1 cellular context compared by ENCODE assay signal in the genomic region with DNA sequence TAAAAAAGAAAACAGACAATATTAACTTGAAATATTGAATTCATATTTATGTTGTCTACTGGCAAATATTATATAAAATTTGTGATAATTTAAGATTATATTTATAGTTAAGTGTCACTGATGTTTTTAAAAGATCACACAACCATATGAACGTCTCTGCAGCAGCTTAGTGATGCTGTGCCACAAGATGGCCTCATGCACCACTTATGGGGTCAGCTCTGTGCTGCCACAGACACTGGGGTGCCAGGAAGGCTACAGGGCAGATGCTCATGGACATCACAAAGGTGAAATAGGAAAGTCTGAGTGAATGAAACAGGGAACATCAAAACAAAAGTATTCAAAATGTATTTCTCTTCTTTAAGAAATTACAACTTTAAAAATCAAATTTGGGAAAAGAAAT.
TF ChIP-seq lines count a peak whose summit lies in the region.

No MANE protein-coding gene starts in this region.

TF ChIP-seq in K562, 482 proteins besides CTCF, POLR2A, EP300 and RAD21:
- TF ChIP-seq ZNF121 (CRISPR knock-in tag; conservative IDR thresholded peaks at IDR 0.05), result no peak
- TF ChIP-seq ZHX1 (conservative IDR thresholded peaks at IDR 0.05; ENCODE audit: low read length), result no peak
- no peak for TF ChIP-seq ZFX (CRISPR knock-in tag; IDR thresholded peaks at IDR 0.05)
- no peak for TF ChIP-seq DDX20 (tag; IDR thresholded peaks at IDR 0.05; ENCODE audit: low read depth)
- no peak for TF ChIP-seq NRF1 (conservative IDR thresholded peaks at IDR 0.05 in 1 of 2, IDR thresholded peaks at IDR 0.05 in 1 of 2)
